ENCODE assay signal across 1 cellular context in genomic region chr22:36546932-36547331, GRCh38.
TF ChIP-seq lines count a peak whose summit lies in the region.

No MANE protein-coding gene starts in this region.

TF ChIP-seq in IMR-90, 13 proteins besides CTCF, POLR2A, EP300 and RAD21:
- TF ChIP-seq MAFK (IDR thresholded peaks at IDR 0.05; ENCODE audit: low read depth, low read length): peak; percentile 30; the same call in 1 of the 2 replicates
- TF ChIP-seq RFX5 (IDR thresholded peaks at IDR 0.05; ENCODE audit: low read depth, low read length): no peak
- no peak for TF ChIP-seq RCOR1 (IDR thresholded peaks at IDR 0.05; ENCODE audit: insufficient replicate concordance, low read length)
- TF ChIP-seq NFE2L2 (IDR thresholded peaks at IDR 0.05; ENCODE audit: low read depth, low read length): no peak
- no peak for TF ChIP-seq USF2 (IDR thresholded peaks at IDR 0.05; ENCODE audit: low read depth, low read length)
- peak; percentile 93 for TF ChIP-seq FOS (IDR thresholded peaks at IDR 0.05; ENCODE audit: low read depth, low read length)
- no peak for TF ChIP-seq CHD1 (IDR thresholded peaks at IDR 0.05; ENCODE audit: low read depth, low read length)
- no peak for TF ChIP-seq ELK1 (IDR thresholded peaks at IDR 0.05; ENCODE audit: borderline replicate concordance, low read depth, low read length)
- 0 out of 2 replicates have a peak, but pooled peaks have one; percentile 13 for TF ChIP-seq SMC3 (IDR thresholded peaks at IDR 0.05; ENCODE audit: low read depth, low read length)
- no peak for TF ChIP-seq MXI1 (IDR thresholded peaks at IDR 0.05; ENCODE audit: borderline replicate concordance, low read depth, low read length)
- TF ChIP-seq MAZ (IDR thresholded peaks at IDR 0.05; ENCODE audit: borderline replicate concordance, low read depth, low read length): no peak
- TF ChIP-seq CEBPB (IDR thresholded peaks at IDR 0.05; ENCODE audit: low read depth, low read length): no peak
- TF ChIP-seq BHLHE40 (IDR thresholded peaks at IDR 0.05; ENCODE audit: low read depth, low read length): peak; percentile 65; the same call in 1 of the 2 replicates
